ENCODE assay signal across 8 cellular contexts in genomic region chr2:241272722-241273551, GRCh38. TPM values are rescaled to one million over a fixed set of nuclear protein-coding genes. Genes with fewer than 3 reads are reported as not detected.
DNase-seq lines count a peak whose midpoint lies in the region; TF ChIP-seq lines count a peak whose summit lies in the region.

No MANE protein-coding gene starts in this region.

- peaks cover 96% of the 10 kb centered on the region for H3K79me2 ChIP-seq in GM23248 (ENCODE audit: insufficient read depth)

- H2AFZ ChIP-seq in GM23248, result peak overlapping the region; percentile 68

- peak overlapping the region; percentile 93 for H3K27ac ChIP-seq in GM23248
- H3K27ac ChIP-seq in mucosa of rectum (ENCODE audit: low read depth in 2 of 2, low read length in 2 of 2), result peak overlapping the region; percentile 71 to 79

- peaks cover 34% of the 10 kb centered on the region for H4K20me1 ChIP-seq in GM23248 (ENCODE audit: insufficient read depth)

- H3F3A ChIP-seq in GM23248 (ENCODE audit: insufficient read depth), result peaks cover 44% of the 10 kb centered on the region

- H3K4me1 ChIP-seq in GM23248 (ENCODE audit: insufficient read depth), result peaks cover 34% of the 10 kb centered on the region
- H3K4me1 ChIP-seq in mucosa of rectum (ENCODE audit: control insufficient read depth in 2 of 2, insufficient read depth in 2 of 2, low read length in 2 of 2), result peaks cover 20 to 25% of the 10 kb centered on the region in 2 donors

- H3K9ac ChIP-seq in GM23248 (peak overlapping the region; percentile 99), mucosa of rectum (ENCODE audit: low read depth in 1 of 2, low read length in 2 of 2) (peak overlapping the region; percentile 55 to 72)

- no peaks in the 10 kb centered on the region for H3K9me2 ChIP-seq in GM23248 (ENCODE audit: insufficient read depth)

- H3K36me3 ChIP-seq in GM23248 (ENCODE audit: low read depth), result peaks cover 10% of the 10 kb centered on the region; the same call in 1 of the 2 replicates
- peaks cover 5 to 14% of the 10 kb centered on the region in 2 donors for H3K36me3 ChIP-seq in mucosa of rectum (ENCODE audit: control insufficient read depth in 2 of 2, insufficient read depth in 2 of 2, low read length in 2 of 2)

- peak overlapping the region; percentile 96 for H3K4me3 ChIP-seq in GM23248
- peak overlapping the region; percentile 71 for H3K4me3 ChIP-seq in epithelial cell of proximal tubule (ENCODE audit: low read depth, low read length)
- H3K4me3 ChIP-seq in mucosa of rectum (ENCODE audit: low read length in 2 of 2), result peak overlapping the region; percentile 75 to 76

- H3K9me3 ChIP-seq in GM23248 (ENCODE audit: low read depth) (no peaks in the 10 kb centered on the region), mucosa of rectum (ENCODE audit: control insufficient read depth in 2 of 2, low read length in 2 of 2) (no peaks in the 10 kb centered on the region)

- H3K27me3 ChIP-seq in GM23248 (replicated peaks; ENCODE audit: insufficient read depth) (no peaks in the 10 kb centered on the region), mucosa of rectum (ENCODE audit: control insufficient read depth in 2 of 2, insufficient read depth in 2 of 2, low read length in 2 of 2) (no peaks in the 10 kb centered on the region)

- 12 to 13% methylated on average over 43 to 45 of the region's 62 CpGs for WGBS in GM23248 (ENCODE audit: low coverage in 1 of 2, low lambda C conversion rate in 2 of 2, missing lambda C conversion rate in 2 of 2), 2 experiments

- no peak for TF ChIP-seq CTCF in epithelial cell of proximal tubule (conservative IDR thresholded peaks at IDR 0.05; ENCODE audit: low read depth, low read length)

- H3K4me2 ChIP-seq in GM23248 (ENCODE audit: unreplicated experiment), result peak overlapping the region; percentile 88

- in situ Hi-C loops in GM23248 (cut with MboI), result no loop called here

- peak; percentile 97 for DNase-seq in GM03348 (ENCODE audit: low spot score)
- peak; percentile 88 for DNase-seq in GM23248
- DNase-seq in NCI-H2227 treated with DMSO at 0.1 percent for 48 hours (lab: John Stamatoyannopoulos, UW), result peak; percentile 22
- peak; percentile 82 for DNase-seq in activated CD8-positive, alpha-beta memory T cell treated with anti-CD3 and anti-CD28 coated beads, Interleukin-2, amount 50 U/mL, for 48 hours
- no peak for DNase-seq in epithelial cell of proximal tubule (ENCODE audit: low read depth)
- peak; percentile 32 to 55 for DNase-seq in stimulated activated CD8-positive, alpha-beta memory T cell treated with anti-CD3 and anti-CD28 coated beads, Interleukin-7, amount 100 ng/mL, for 48 hours (ENCODE audit: extremely low read depth in 1 of 2, low read depth in 1 of 2)
- no peak for DNase-seq in COLO829 (ENCODE audit: low spot score)

RNA-seq across cellular contexts. Expression of gene HDLBP, which starts 42.5 kb away (rescaled TPM):
- 707 and 711 TPM in 2 replicates for total RNA-seq in GM23248 (2014; rRNA removed; shearing (Covaris generic))
- polyA plus RNA-seq in GM23248 (2016; fragmentation: Nextera tagmentation; extraction: Ambion mirVana), result 602 and 613 TPM in 2 replicates
- 326 and 374 TPM in 2 replicates for total RNA-seq in epithelial cell of proximal tubule

RNA-seq across cellular contexts. Expression of gene SEPTIN2, which starts 42.8 kb away (rescaled TPM):
- total RNA-seq in GM23248 (2014; rRNA removed; shearing (Covaris generic)), result 480 and 499 TPM in 2 replicates
- polyA plus RNA-seq in GM23248 (2016; fragmentation: Nextera tagmentation; extraction: Ambion mirVana), result 512 and 518 TPM in 2 replicates
- 299 and 366 TPM in 2 replicates for total RNA-seq in epithelial cell of proximal tubule

Comparison
In these comparisons a context has a peak if more than half of its experiments do, and no peak if none do; other contexts are left out.
1. DNase-seq: peak in GM03348 (single experiment), GM23248 (single experiment), NCI-H2227 treated with DMSO at 0.1 percent for 48 hours (single experiment), activated CD8-positive, alpha-beta memory T cell treated with anti-CD3 and anti-CD28 coated beads, Interleukin-2, amount 50 U/mL, for 48 hours (single experiment) and stimulated activated CD8-positive, alpha-beta memory T cell treated with anti-CD3 and anti-CD28 coated beads, Interleukin-7, amount 100 ng/mL, for 48 hours (2 of 2); none in epithelial cell of proximal tubule (single experiment) and COLO829 (single experiment).
2. Peak in every context shown above with its lines, with median percentiles within 50 percentile points of each other: H3K4me3 ChIP-seq.